In genomic region chr3:63964287-63965073, GRCh38 we compare ENCODE assay signal across 19 cellular contexts. TPM values are rescaled to one million over a fixed set of nuclear protein-coding genes. Genes with fewer than 3 reads are reported as not detected.
A peak's percentile ranks its signal among the peaks of the same experiment; 100 is the strongest.
DNase-seq lines count a peak whose midpoint lies in the region; ATAC-seq, FAIRE-seq and TF ChIP-seq lines count a peak whose summit lies in the region.
"Had no signal": no experiment of that assay in that cellular context is flagged by ENCODE, and none has a peak within 500 bp of the region (broad histone marks: within the 10 kb centered on the region; RNA-seq: fewer than 3 reads in every experiment).

No MANE protein-coding gene starts in this region.

- no peak overlapping the region for H2AFZ ChIP-seq in astrocyte (ENCODE audit: low read depth, low read length)

- H3K27ac ChIP-seq in HUES64 (ENCODE audit: low read depth, low read length) (0 out of 2 replicates have a peak overlapping the region, but pooled peaks have one; percentile 1), astrocyte (ENCODE audit: low read depth, low read length) (no peak overlapping the region), neutrophil (peak overlapping the region; percentile 61)
- H3K27ac ChIP-seq: dorsolateral prefrontal cortex had no signal

- WGBS in HUES64, result 76% methylated on average over 4 of the region's 4 CpGs

- no peak for ATAC-seq in GM19023 (IDR thresholded peaks at IDR 0.05; ENCODE audit: unreplicated experiment)

- TF ChIP-seq CTCF in astrocyte (IDR thresholded peaks at IDR 0.05; ENCODE audit: insufficient read depth, low read depth, low read length), result no peak
- TF ChIP-seq CTCF in neutrophil (IDR thresholded peaks at IDR 0.05), result no peak

- H3K27me3 ChIP-seq in HUES64 (ENCODE audit: insufficient read depth, low read length), result no peaks in the 10 kb centered on the region
- no peaks in the 10 kb centered on the region for H3K27me3 ChIP-seq in astrocyte (ENCODE audit: insufficient read depth, low read length)
- no peaks in the 10 kb centered on the region for H3K27me3 ChIP-seq in neutrophil
- H3K27me3 ChIP-seq in MG63, result no peaks in the 10 kb centered on the region
- H3K27me3 ChIP-seq: dorsolateral prefrontal cortex had no signal

- H3K4me2 ChIP-seq in astrocyte (ENCODE audit: low read length), result no peak overlapping the region

- no peaks in the 10 kb centered on the region for H3K9me3 Mint-ChIP-seq in astrocyte (ENCODE audit: unreplicated experiment)
- H3K9me3 Mint-ChIP-seq: activated B cell treated with CpG ODN at 0.5 μM for 24 hours had no signal

- H4K20me1 ChIP-seq in astrocyte (ENCODE audit: insufficient read depth, low read length), result peaks cover 88% of the 10 kb centered on the region

- H3K4me1 ChIP-seq in HUES64 (ENCODE audit: insufficient read depth, low read length), result peaks cover 70% of the 10 kb centered on the region
- H3K4me1 ChIP-seq in astrocyte (ENCODE audit: insufficient read depth, low read length), result peaks cover 31% of the 10 kb centered on the region
- H3K4me1 ChIP-seq in neutrophil (ENCODE audit: control insufficient read depth in 1 of 2, insufficient read depth in 1 of 2, low read depth in 1 of 2, low read length in 1 of 2), result peaks cover 57 to 72% of the 10 kb centered on the region in 2 experiments

- H3K9ac ChIP-seq in HUES64 (ENCODE audit: low read depth, low read length), result no peak overlapping the region
- no peak overlapping the region for H3K9ac ChIP-seq in astrocyte (ENCODE audit: low read length)

- H3K4me3 ChIP-seq in HUES64 (ENCODE audit: low read length), result no peak overlapping the region
- H3K4me3 ChIP-seq in astrocyte (ENCODE audit: insufficient read depth, low read depth, low read length), result no peak overlapping the region
- no peak overlapping the region for H3K4me3 ChIP-seq in neutrophil (ENCODE audit: low read depth in 1 of 2, low read length in 1 of 2)
- no peak overlapping the region for H3K4me3 ChIP-seq in MG63
- H3K4me3 ChIP-seq: dorsolateral prefrontal cortex had no signal

- H3K36me3 ChIP-seq in HUES64 (ENCODE audit: insufficient read depth, low read length) (no peaks in the 10 kb centered on the region), astrocyte (ENCODE audit: insufficient read depth, low read length) (no peaks in the 10 kb centered on the region), neutrophil (no peaks in the 10 kb centered on the region), MG63 (peaks cover 4% of the 10 kb centered on the region; the same call in 1 of the 2 replicates)

- H3K4me1 Mint-ChIP-seq in astrocyte (ENCODE audit: low read depth, unreplicated experiment), result peaks cover 37% of the 10 kb centered on the region

- no peaks in the 10 kb centered on the region for H3K27me3 Mint-ChIP-seq in astrocyte (ENCODE audit: low read depth, unreplicated experiment)
- H3K27me3 Mint-ChIP-seq: activated B cell treated with CpG ODN at 0.5 μM for 24 hours had no signal

- H3K36me3 Mint-ChIP-seq in astrocyte (ENCODE audit: low read depth, unreplicated experiment), result no peaks in the 10 kb centered on the region

- H3K4me3 Mint-ChIP-seq in astrocyte (ENCODE audit: unreplicated experiment), result no peak overlapping the region
- H3K4me3 Mint-ChIP-seq: activated B cell treated with CpG ODN at 0.5 μM for 24 hours had no signal

- DNase-seq in NCI-H1105 treated with DMSO at 0.1 percent for 48 hours (lab: John Stamatoyannopoulos, UW), result peak; percentile 78
- no peak for DNase-seq in NCI-H1105 (lab: John Stamatoyannopoulos, UW)
- DNase-seq in astrocyte (ENCODE audit: low read depth), result no peak
- DNase-seq in DMS153 treated with DMSO at 0.1 percent for 48 hours (lab: John Stamatoyannopoulos, UW; ENCODE audit: unreplicated experiment), result no peak
- no peak for DNase-seq in MG63
- DNase-seq: activated B cell treated with CpG ODN at 0.5 μM for 24 hours, activated gamma-delta T cell treated with Interleukin-2 at 50 U/mL for 16 hours, dorsolateral prefrontal cortex, GDM1, glutamatergic neuron, H7, NCI-H187 treated with DMSO at 0.1 percent for 48 hours, RPMI8226 had no signal

- peak; percentile 17 for FAIRE-seq in astrocyte (lab: Jason Lieb, UNC)
- FAIRE-seq: A204.1 had no signal

- H3K9me3 ChIP-seq in HUES64 (ENCODE audit: insufficient read depth, low read depth, low read length), result no peaks in the 10 kb centered on the region
- no peaks in the 10 kb centered on the region for H3K9me3 ChIP-seq in astrocyte (ENCODE audit: insufficient read depth, low read depth, low read length)
- no peaks in the 10 kb centered on the region for H3K9me3 ChIP-seq in neutrophil
- no peaks in the 10 kb centered on the region for H3K9me3 ChIP-seq in MG63

- H3K27ac Mint-ChIP-seq in astrocyte (ENCODE audit: unreplicated experiment), result no peak overlapping the region
- H3K27ac Mint-ChIP-seq: activated B cell treated with CpG ODN at 0.5 μM for 24 hours had no signal

- H3K79me2 ChIP-seq in astrocyte (ENCODE audit: insufficient read depth, low read length), result peaks cover 20% of the 10 kb centered on the region

RNA-seq across cellular contexts. Expression of gene SCAANT1, which starts 52.3 kb away (rescaled TPM):
- not detected for polyA plus RNA-seq in HUES64 (2013, experiment 1 of 2)
- not detected for polyA plus RNA-seq in HUES64 (2013, experiment 2 of 2)
- total RNA-seq in astrocyte, result not detected in 2 replicates
- total RNA-seq in MG63 (2014; rRNA removed; shearing (Covaris generic); ENCODE audit: low replicate concordance), result not detected in 2 replicates
- total RNA-seq: activated B cell treated with CpG ODN at 0.5 μM for 24 hours, H7, myocyte, subcutaneous adipose tissue had no signal

RNA-seq across cellular contexts. Expression of gene PSMD6, which starts 58.8 kb away (rescaled TPM):
- 112 TPM for polyA plus RNA-seq in HUES64 (2013, experiment 1 of 2)
- polyA plus RNA-seq in HUES64 (2013, experiment 2 of 2), result 117 TPM
- 88.7 and 89.7 TPM in 2 replicates for total RNA-seq in astrocyte
- total RNA-seq in MG63 (2014; rRNA removed; shearing (Covaris generic); ENCODE audit: low replicate concordance), result 66.0 and 93.7 TPM in 2 replicates
